Comparison of ENCODE assay signal across 8 cellular contexts in genomic region chr2:8598295-8598997, GRCh38.
DNase-seq lines count a peak whose midpoint lies in the region; ATAC-seq, FAIRE-seq and TF ChIP-seq lines count a peak whose summit lies in the region.
"Not testable (repeated sequence)": the region's sequence is repeated elsewhere in the genome, so short reads cannot be mapped to it uniquely, and the experiment has no call there.

No MANE protein-coding gene starts in this region.

- DNase-seq in A673 (ENCODE audit: low spot score) (peak; percentile 79), GM03348 (ENCODE audit: low spot score) (peak; percentile 91), LoVo (ENCODE audit: low spot score) (peak; percentile 68), astrocyte of the cerebellum (ENCODE audit: low read depth) (peak; percentile 29), fibroblast of the aortic adventitia (ENCODE audit: low read depth) (peak; percentile 94), HepG2 (ENCODE audit: low spot score) (peak; percentile 65), renal cortical epithelial cell (ENCODE audit: low read depth) (peak; percentile 91)
- not testable (repeated sequence) for DNase-seq in RWPE2 (ENCODE audit: low spot score)

- not testable (repeated sequence) for TF ChIP-seq POLR2A in HepG2 (IDR thresholded peaks at IDR 0.05; ENCODE audit: insufficient read depth in 1 of 2, low read depth in 2 of 2, low read length in 2 of 2)

- H4K20me1 ChIP-seq in HepG2 (ENCODE audit: insufficient read depth, low read length), result not testable (repeated sequence)

- WGBS in HepG2 (ENCODE audit: low lambda C conversion rate), result 66% methylated on average over 13 of the region's 13 CpGs

- H3K4me2 ChIP-seq in HepG2 (ENCODE audit: low read depth, low read length), result peak overlapping the region; percentile 14; the same call in 1 of the 2 replicates

- H3K27ac ChIP-seq in A673 (ENCODE audit: low read depth, low read length, poor library complexity, severe bottlenecking), result peak overlapping the region; percentile 50
- H3K27ac ChIP-seq in RWPE2 (ENCODE audit: poor library complexity, severe bottlenecking); HepG2 (ENCODE audit: extremely low read length, insufficient read depth, low read length): not testable (repeated sequence)

- POLR2A ChIA-PET in A673 (lab: Charles Lee; ENCODE audit: low non-redundant PET), result not testable (repeated sequence)
- POLR2A ChIA-PET in HepG2 (lab: Yijun Ruan, JAX), result interaction anchor here (0.8 to 1.5 kb wide), 4 partner anchors 15 to 83 kb away, joined by 3 to 11 read pairs (median 4); partner anchors contain the start of gene ID2

- CTCF ChIA-PET in A673 (lab: Charles Lee); HepG2 (lab: Yijun Ruan, JAX; ENCODE audit: low intra/inter-chr PET ratio, low total read pairs): not testable (repeated sequence)

- BruUV-seq in A673 (replicated peaks; lab: Mats Ljungman, UMichigan); HepG2 (replicated peaks; lab: Mats Ljungman, UMichigan): not testable (repeated sequence)

- not testable (repeated sequence) for H3K9ac ChIP-seq in HepG2 (ENCODE audit: insufficient read depth, low read depth, low read length)

- not testable (repeated sequence) for H2AFZ ChIP-seq in HepG2 (ENCODE audit: low read length)

- H3K4me1 ChIP-seq in A673 (ENCODE audit: insufficient read depth, low read length, poor library complexity, severe bottlenecking); RWPE2 (ENCODE audit: insufficient read depth, poor library complexity, severe bottlenecking): not testable (repeated sequence)
- peaks cover 51% of the 10 kb centered on the region for H3K4me1 ChIP-seq in HepG2 (ENCODE audit: insufficient read depth, low read length)

- not testable (repeated sequence) for H3K36me3 ChIP-seq in A673 (ENCODE audit: insufficient read depth, low read length, poor library complexity, severe bottlenecking); RWPE2 (ENCODE audit: low read depth); HepG2 (replicated peaks in 1 of 2; ENCODE audit: control insufficient read depth in 1 of 2, insufficient read depth in 2 of 2, low read length in 2 of 2)

- TF ChIP-seq EP300 in HepG2 (IDR thresholded peaks at IDR 0.05; ENCODE audit: low read depth in 2 of 2, low read length in 2 of 2); HepG2 (CRISPR knock-in tag; IDR thresholded peaks at IDR 0.05; ENCODE audit: borderline replicate concordance): not testable (repeated sequence)

- in situ Hi-C loops in astrocyte of the cerebellum (cut with HindIII; ENCODE audit: low sequenced_read_pairs); HepG2 (cut with HindIII; ENCODE audit: extremely low pct_ligation_motif_present, low pct_unique_long_range_greater_than_20kb): not testable (repeated sequence)

- ATAC-seq in RWPE2 (ENCODE audit: low read depth), result peak; percentile 92
- peak; percentile 41 for ATAC-seq in HepG2

- TF ChIP-seq CTCF in A673 (conservative IDR thresholded peaks at IDR 0.05; ENCODE audit: low read depth, low read length); RWPE2 (IDR thresholded peaks at IDR 0.05; ENCODE audit: poor library complexity, severe bottlenecking); astrocyte of the cerebellum (IDR thresholded peaks at IDR 0.05; ENCODE audit: low read depth, low read length, missing control alignments); fibroblast of the aortic adventitia (IDR thresholded peaks at IDR 0.05; ENCODE audit: insufficient read depth, low read length): not testable (repeated sequence)
- TF ChIP-seq CTCF in HepG2 (CRISPR knock-in tag; IDR thresholded peaks at IDR 0.05), result 0 out of 2 replicates have a peak, but pooled peaks have one; percentile 12

- not testable (repeated sequence) for H3K27me3 ChIP-seq in A673 (replicated peaks; ENCODE audit: insufficient read depth, low read depth, low read length, poor library complexity); RWPE2 (ENCODE audit: insufficient read depth, poor library complexity, severe bottlenecking); HepG2 (ENCODE audit: control insufficient read depth in 1 of 2, insufficient read depth in 2 of 2, low read length in 2 of 2)

- H3K79me2 ChIP-seq in HepG2 (ENCODE audit: insufficient read depth, low read length), result not testable (repeated sequence)

- not testable (repeated sequence) for FAIRE-seq in HepG2 (lab: Jason Lieb, UNC)

- not testable (repeated sequence) for H3K9me3 ChIP-seq in A673 (ENCODE audit: low read depth, low read length, poor library complexity, severe bottlenecking); RWPE2 (ENCODE audit: severe bottlenecking); HepG2 (ENCODE audit: low read length)

- not testable (repeated sequence) for H3K4me3 ChIP-seq in A673 (ENCODE audit: low read depth, low read length, poor library complexity, severe bottlenecking); RWPE2 (ENCODE audit: severe bottlenecking); astrocyte of the cerebellum (ENCODE audit: low read depth, low read length); fibroblast of the aortic adventitia (ENCODE audit: low read depth, low read length); HepG2 (replicated peaks in 1 of 3; ENCODE audit: insufficient read depth in 1 of 3, low read depth in 2 of 3, low read length in 3 of 3)

- intact Hi-C loops in A673 (cut with micrococcal nuclease; ENCODE audit: unreplicated experiment); HepG2 (cut with micrococcal nuclease; ENCODE audit: unreplicated experiment): not testable (repeated sequence)

- TF ChIP-seq RAD21 in HepG2 (CRISPR knock-in tag; IDR thresholded peaks at IDR 0.05), result not testable (repeated sequence)

TF ChIP-seq in HepG2, 621 proteins besides CTCF, POLR2A, EP300 and RAD21 (continues in another document):
- TF ChIP-seq IRF2 (CRISPR knock-in tag; IDR thresholded peaks at IDR 0.05) (peak; percentile 30; the same call in 1 of the 2 replicates), TBL1XR1 (IDR thresholded peaks at IDR 0.05; ENCODE audit: borderline replicate concordance, low read length, partially characterized antibody) (peak; percentile 54), ZNF770 (CRISPR knock-in tag; IDR thresholded peaks at IDR 0.05) (peak; percentile 45; the same call in 1 of the 2 replicates), XRCC5 (optimal IDR thresholded peaks at IDR 0.05; ENCODE audit: low read length) (peak; percentile 31), ZBTB33 (CRISPR knock-in tag; IDR thresholded peaks at IDR 0.05) (peak; percentile 70), NFKB2 (CRISPR knock-in tag; IDR thresholded peaks at IDR 0.05; ENCODE audit: borderline replicate concordance) (peak; percentile 28; the same call in 1 of the 2 replicates), ATF3 (CRISPR knock-in tag; IDR thresholded peaks at IDR 0.05) (peak; percentile 98), ATF7 (IDR thresholded peaks at IDR 0.05) (peak; percentile 44; the same call in 1 of the 2 replicates), TEF (CRISPR knock-in tag; IDR thresholded peaks at IDR 0.05) (peak; percentile 66; the same call in 1 of the 2 replicates)
- not testable (repeated sequence) for TF ChIP-seq ATF7 (CRISPR knock-in tag; IDR thresholded peaks at IDR 0.05)
